2 cellular contexts compared by ENCODE assay signal in genomic region chr10:126110434-126110833, GRCh38.
TF ChIP-seq lines count a peak whose summit lies in the region.

No MANE protein-coding gene starts in this region.

TF ChIP-seq in A549, 52 proteins besides CTCF, POLR2A, EP300 and RAD21:
- TF ChIP-seq HDAC2 (IDR thresholded peaks at IDR 0.05) (no peak), CEBPB (IDR thresholded peaks at IDR 0.05) (0 out of 4 replicates have a peak, but pooled peaks of 1 of the 2 experiments have one; percentile 5)

TF ChIP-seq in IMR-90, 13 proteins besides CTCF, POLR2A, EP300 and RAD21:
- TF ChIP-seq RCOR1 (IDR thresholded peaks at IDR 0.05; ENCODE audit: insufficient replicate concordance, low read length), result no peak
- TF ChIP-seq CEBPB (IDR thresholded peaks at IDR 0.05; ENCODE audit: low read depth, low read length), result peak; percentile 81
